7 cellular contexts compared by ENCODE assay signal in the genomic region with DNA sequence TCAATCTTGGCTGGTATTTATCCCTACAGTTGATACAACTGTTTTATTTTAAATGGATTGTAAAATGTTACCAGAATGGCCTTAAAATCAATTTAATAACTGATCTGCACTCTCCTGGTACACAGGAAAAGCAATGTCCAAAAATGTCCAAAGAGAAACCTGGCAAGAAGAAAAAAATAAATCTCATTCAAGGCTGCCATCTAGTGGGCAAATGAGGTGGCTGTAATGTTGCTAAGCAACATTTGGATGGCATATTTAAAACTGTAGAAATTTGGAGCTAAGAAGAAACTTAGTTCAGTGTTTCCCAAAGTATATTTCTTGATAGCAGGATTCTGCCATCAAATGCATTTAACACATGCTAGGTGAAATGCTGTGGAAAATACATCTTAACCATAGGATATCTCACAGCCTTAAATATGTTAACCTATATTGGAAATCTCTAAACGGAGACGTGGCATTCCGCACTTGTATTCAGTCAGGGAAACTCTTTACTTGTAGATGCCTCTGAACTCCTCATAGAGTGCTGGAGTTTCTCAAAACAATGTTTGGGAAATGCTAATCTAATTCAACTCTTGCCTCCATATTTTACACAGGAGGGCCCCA.
DNase-seq lines count a peak whose midpoint lies in the region; ATAC-seq, FAIRE-seq and TF ChIP-seq lines count a peak whose summit lies in the region.

No MANE protein-coding gene starts in this region.

- H3K9me3 ChIP-seq in left lung, result no peaks in the 10 kb centered on the region

- H3K27ac Mint-ChIP-seq in Calu3 (ENCODE audit: unreplicated experiment) (no peak overlapping the region), MCF 10A (ENCODE audit: low read depth, unreplicated experiment) (no peak overlapping the region)

- intact Hi-C loops in Calu3 (cut with micrococcal nuclease; ENCODE audit: unreplicated experiment), result loop anchor here (5.0 to 10.0 kb wide), 4 partner anchors 207 to 1827 kb away; no protein-coding TSS in a partner anchor
- intact Hi-C loops in MCF 10A (cut with micrococcal nuclease), result loop anchor here (1.0 to 5.0 kb wide), 7 partner anchors 209 to 1398 kb away; no protein-coding TSS in a partner anchor
- intact Hi-C loops in left lung (cut with DNase I), result no loop called here

- TF ChIP-seq CTCF in Calu3 (IDR thresholded peaks at IDR 0.05; ENCODE audit: unreplicated experiment) (no peak), MCF 10A (IDR thresholded peaks at IDR 0.05; ENCODE audit: unreplicated experiment) (peak; percentile 62), left lung (IDR thresholded peaks at IDR 0.05) (peak; percentile 49 to 64)

- H3K4me3 Mint-ChIP-seq in Calu3 (ENCODE audit: low read depth, unreplicated experiment) (no peak overlapping the region), MCF 10A (ENCODE audit: unreplicated experiment) (no peak overlapping the region)

- peak; percentile 50 for DNase-seq in Calu3
- peak; percentile 22 for DNase-seq in GM19239 (ENCODE audit: insufficient read length, low spot score)
- DNase-seq in NCI-H526 treated with DMSO at 0.1 percent for 48 hours (lab: John Stamatoyannopoulos, UW), result peak; percentile 18
- DNase-seq in MCF 10A (ENCODE audit: unreplicated experiment), result peak; percentile 75
- no peak for DNase-seq in left lung
- DNase-seq in ureter (ENCODE audit: low spot score), result peak; percentile 47
- no peak for DNase-seq in GDM1 (lab: John Stamatoyannopoulos, UW)

- no TSS peak for BruUV-seq in Calu3 (replicated peaks; lab: Mats Ljungman, UMichigan)
- no TSS peak for BruUV-seq in MCF 10A (replicated peaks; lab: Mats Ljungman, UMichigan)

- POLR2A ChIA-PET in MCF 10A (lab: Yijun Ruan, JAX), result interaction anchor here (1.1 to 1.7 kb wide), 2 partner anchors 209 to 764 kb away, joined by 4 to 5 read pairs; partner anchors contain the start of gene WNT5A

- H3K9me3 Mint-ChIP-seq in Calu3 (ENCODE audit: low read depth, unreplicated experiment) (no peaks in the 10 kb centered on the region), MCF 10A (ENCODE audit: unreplicated experiment) (no peaks in the 10 kb centered on the region)

- CTCF ChIA-PET in Calu3 (lab: Charles Lee) (interaction anchor here (0.8 to 1.2 kb wide), 4 partner anchors 13 to 336 kb away, joined by 3 read pairs; no protein-coding TSS in a partner anchor), MCF 10A (lab: Yijun Ruan, JAX) (interaction anchor here (0.5 to 3.2 kb wide), 47 partner anchors 9 to 1766 kb away, joined by 3 to 23 read pairs (median 3); no protein-coding TSS in a partner anchor)

- H3K27me3 ChIP-seq in left lung, result no peaks in the 10 kb centered on the region

- peak; percentile 69 for FAIRE-seq in GM19239 (lab: Jason Lieb, UNC)

- no peaks in the 10 kb centered on the region for H3K36me3 ChIP-seq in left lung

- no peak overlapping the region for H3K27ac ChIP-seq in left lung

- no peaks in the 10 kb centered on the region for H3K4me1 ChIP-seq in left lung

- H3K4me1 Mint-ChIP-seq in Calu3 (ENCODE audit: low read depth, unreplicated experiment), result no peaks in the 10 kb centered on the region
- H3K4me1 Mint-ChIP-seq in MCF 10A (ENCODE audit: insufficient read depth, unreplicated experiment), result no peaks in the 10 kb centered on the region

- H3K36me3 Mint-ChIP-seq in Calu3 (ENCODE audit: insufficient read depth, unreplicated experiment) (no peaks in the 10 kb centered on the region), MCF 10A (ENCODE audit: insufficient read depth, unreplicated experiment) (no peaks in the 10 kb centered on the region)

- H3K27me3 Mint-ChIP-seq in Calu3 (ENCODE audit: unreplicated experiment) (peaks cover 41% of the 10 kb centered on the region), MCF 10A (ENCODE audit: insufficient read depth, unreplicated experiment) (no peaks in the 10 kb centered on the region)

- ATAC-seq in left lung, result peak; percentile 72

- H3K4me3 ChIP-seq in left lung, result no peak overlapping the region

Comparison
In these comparisons a context has a peak if more than half of its experiments do, and no peak if none do; other contexts are left out.
1. DNase-seq: peak in Calu3 (single experiment), GM19239 (single experiment), NCI-H526 treated with DMSO at 0.1 percent for 48 hours (single experiment), MCF 10A (single experiment) and ureter (single experiment); none in left lung (0 of 2) and GDM1 (single experiment).
2. intact Hi-C loops: an anchor here in Calu3 (5.0 to 10.0 kb wide) and MCF 10A (1.0 to 5.0 kb wide); none called in left lung.